ENCODE assay signal across 8 cellular contexts in the genomic region with DNA sequence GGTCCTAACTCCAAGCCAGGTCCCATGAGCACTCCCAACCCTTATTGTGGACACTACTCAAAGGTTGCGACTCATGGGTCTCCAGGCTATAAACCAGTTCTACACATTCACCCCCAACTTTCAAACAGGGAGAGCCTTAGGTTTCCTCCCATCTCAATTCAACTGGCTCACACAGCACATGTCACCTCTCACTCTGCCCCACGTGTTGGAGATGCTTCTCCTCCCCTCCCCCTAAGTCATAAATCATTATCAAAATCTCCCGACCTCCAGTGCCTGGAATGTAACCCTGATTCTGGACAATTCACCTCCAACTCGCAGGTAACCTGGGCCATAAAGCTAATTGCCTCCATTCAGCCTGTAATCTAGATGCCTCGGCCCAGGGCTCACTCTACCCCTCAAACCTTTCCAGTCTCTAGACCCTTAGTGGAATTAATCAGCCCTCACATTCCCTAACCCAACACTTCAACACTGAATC. TPM values are rescaled to one million over a fixed set of nuclear protein-coding genes. Genes with fewer than 3 reads are reported as not detected.
DNase-seq lines count a peak whose midpoint lies in the region; ATAC-seq and TF ChIP-seq lines count a peak whose summit lies in the region.

No MANE protein-coding gene starts in this region.

- peaks cover 59% of the 10 kb centered on the region for H3K4me1 Mint-ChIP-seq in brain

- H3K27ac Mint-ChIP-seq in brain, result peak overlapping the region; percentile 87 to 95 (median 94)

- no peak for TF ChIP-seq POLR2A in testis (IDR thresholded peaks at IDR 0.05)

- intact Hi-C loops in testis (cut with DNase I; ENCODE audit: low total_unique reads), result no loop called here

- peaks cover 5% of the 10 kb centered on the region for H3K4me1 ChIP-seq in testis

- TF ChIP-seq CTCF in brain (conservative IDR thresholded peaks at IDR 0.05) (no peak), testis (IDR thresholded peaks at IDR 0.05) (no peak)

- peak overlapping the region; percentile 70 to 79 for H3K27ac ChIP-seq in testis

- H3K9me3 ChIP-seq in testis, result no peaks in the 10 kb centered on the region

- H3K4me3 ChIP-seq in testis, result peak overlapping the region; percentile 78 to 95

- peaks cover 21% of the 10 kb centered on the region for H3K36me3 Mint-ChIP-seq in brain

- peaks cover 0 to 6% (median 0%) of the 10 kb centered on the region in 5 experiments for H3K9me3 Mint-ChIP-seq in brain

- ATAC-seq in left lobe of liver, result peak; percentile 51

- DNase-seq in NCI-H1417 (lab: John Stamatoyannopoulos, UW) (peak; percentile 15 to 61 (median 31)), NCI-H1417 treated with DMSO at 0.1 percent for 48 hours (lab: John Stamatoyannopoulos, UW) (no peak), NCI-H69 (lab: John Stamatoyannopoulos, UW) (peak; percentile 29), left lobe of liver (ENCODE audit: low spot score) (no peak), testis (peak; percentile 16), superior temporal gyrus (ENCODE audit: extremely low spot score) (no peak), anterior cingulate cortex (lab: John Stamatoyannopoulos, UW) (no peak)

- 3 to 7% methylated on average over 5 of the region's 5 CpGs for WGBS in testis, 2 donors

- peak overlapping the region; percentile 94 to 98 (median 94) for H3K4me3 Mint-ChIP-seq in brain

- H3K27me3 Mint-ChIP-seq in brain, result peaks cover 8% of the 10 kb centered on the region

- no peaks in the 10 kb centered on the region for H3K36me3 ChIP-seq in testis (ENCODE audit: low read depth, missing control alignments)

- H3K27me3 ChIP-seq in testis, result no peaks in the 10 kb centered on the region

RNA-seq across cellular contexts. Expression of gene AK2, which starts 0.6 kb away (rescaled TPM):
- polyA plus RNA-seq in brain (ENCODE audit: insufficient read depth, low read depth, low replicate concordance) (166 TPM), testis (ENCODE audit: insufficient read depth, low read depth, low replicate concordance) (144 TPM)
- total RNA-seq in left lobe of liver (120 TPM), testis (100 to 1,000 TPM; 181 to 219 TPM)

RNA-seq across cellular contexts. Expression of gene AZIN2, which starts 44.9 kb away (rescaled TPM):
- polyA plus RNA-seq in brain (ENCODE audit: insufficient read depth, low read depth, low replicate concordance), result 24.2 TPM
- total RNA-seq in left lobe of liver, result 0.55 TPM
- 10 to 100 TPM; 38.2 to 68.7 TPM for total RNA-seq in testis
- polyA plus RNA-seq in testis (ENCODE audit: insufficient read depth, low read depth, low replicate concordance), result 56.9 TPM

Comparison
In these comparisons a context has a peak if more than half of its experiments do, and no peak if none do; other contexts are left out.
1. DNase-seq: peak in NCI-H1417 (3 of 3), NCI-H69 (single experiment) and testis (single experiment); none in NCI-H1417 treated with DMSO at 0.1 percent for 48 hours (single experiment), left lobe of liver (single experiment), superior temporal gyrus (single experiment) and anterior cingulate cortex (0 of 58).
2. RNA of gene AZIN2, which starts 44.9 kb away (total RNA-seq): 38.2 to 68.7 TPM in testis; 0.55 TPM in left lobe of liver (single experiment); every median in the first group is over 10 times any median in the second.